Comparison of ENCODE assay signal across 33 cellular contexts in the genomic region with DNA sequence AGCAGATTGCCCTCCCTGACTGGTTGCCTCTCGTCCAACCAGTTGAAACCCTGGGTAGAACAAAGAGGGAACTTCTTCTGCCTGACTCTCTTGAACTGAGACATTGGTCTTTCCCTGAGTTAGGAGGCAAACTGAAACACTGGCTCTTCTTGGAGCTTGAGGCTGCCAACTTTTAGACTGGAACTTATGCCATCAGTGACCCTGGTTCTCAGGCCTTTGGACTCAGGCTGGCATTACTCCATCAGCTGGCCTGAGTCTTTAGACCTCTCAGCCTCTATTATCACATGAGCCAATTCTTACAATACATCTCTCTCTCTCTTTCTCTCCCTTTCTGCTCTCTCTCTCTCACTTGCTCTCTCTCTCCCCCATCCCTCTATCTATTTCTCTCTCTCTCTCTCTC.
"Had no signal": no experiment of that assay in that cellular context is flagged by ENCODE, and none has a peak within 500 bp of the region (broad histone marks: within the 10 kb centered on the region; RNA-seq: fewer than 3 reads in every experiment).

No MANE protein-coding gene starts in this region.

- DNase-seq: activated B cell treated with CpG ODN at 0.5 μM for 24 hours; activated CD4-positive, alpha-beta T cell treated with anti-CD3 and anti-CD28 coated beads for 48 hours; activated CD4-positive, alpha-beta T cell treated with anti-CD3 and anti-CD28 coated beads, Interleukin-2, amount 50 U/mL, for 1 hour; activated CD4-positive, alpha-beta T cell treated with anti-CD3 and anti-CD28 coated beads, Interleukin-2, amount 50 U/mL, for 48 hours; activated CD8-positive, alpha-beta memory T cell treated with anti-CD3 and anti-CD28 coated beads for 24 hours; activated CD8-positive, alpha-beta T cell treated with anti-CD3 and anti-CD28 coated beads for 36 hours; activated gamma-delta T cell; activated naive CD4-positive, alpha-beta T cell; activated naive CD4-positive, alpha-beta T cell treated with anti-CD3 and anti-CD28 coated beads, Interleukin-2, amount 10 ng/mL, durations not matched to agents 7 days and 5 days; activated naive CD8-positive, alpha-beta T cell treated with anti-CD3 and anti-CD28 coated beads, Interleukin-2, amount 10 ng/mL, durations not matched to agents 7 days and 5 days; activated T-cell treated with anti-CD3 and anti-CD28 coated beads, Interleukin-2, amount 50 U/mL, for 1 hour; activated T-cell treated with anti-CD3 and anti-CD28 coated beads, Interleukin-2, amount 50 U/mL, for 48 hours; amygdala; central memory CD4-positive, alpha-beta T cell; dorsolateral prefrontal cortex; effector memory CD4-positive, alpha-beta T cell; endodermal cell; erythroblast; foreskin keratinocyte; gastrocnemius medialis; glutamatergic neuron; heart left ventricle; T-helper 1 cell; T-helper 17 cell; T1000; WERI-Rb-1 had no signal

- H3K27ac ChIP-seq: ascending aorta, cardiac muscle cell, coronary artery, dorsolateral prefrontal cortex, esophagus muscularis mucosa, foreskin keratinocyte, heart left ventricle, WERI-Rb-1 had no signal

- H3K4me1 ChIP-seq: ascending aorta, breast epithelium, esophagus muscularis mucosa, gastrocnemius medialis had no signal

- H3K27me3 ChIP-seq: ascending aorta, breast epithelium, cardiac muscle cell, dorsolateral prefrontal cortex, esophagus muscularis mucosa, foreskin keratinocyte, gastrocnemius medialis, heart left ventricle had no signal

- ATAC-seq: activated CD4-positive, CD25-positive, alpha-beta regulatory T cell treated with anti-CD3 and anti-CD28 coated beads, Interleukin-2, amount 50 U/mL, for 24 hours; activated CD8-positive, alpha-beta T cell treated with anti-CD3 and anti-CD28 coated beads for 36 hours; activated naive CD4-positive, alpha-beta T cell treated with anti-CD3 and anti-CD28 coated beads, Interleukin-2, amount 50 U/mL, for 72 hours; foreskin keratinocyte; gastrocnemius medialis; heart left ventricle; T-helper 17 cell had no signal

- H3K9me3 ChIP-seq: breast epithelium, esophagus muscularis mucosa, gastrocnemius medialis had no signal

- H3K36me3 ChIP-seq: ascending aorta, breast epithelium, cardiac muscle cell, esophagus muscularis mucosa, gastrocnemius medialis, heart left ventricle, WERI-Rb-1 had no signal

- H3K4me3 ChIP-seq: ascending aorta, breast epithelium, cardiac muscle cell, coronary artery, dorsolateral prefrontal cortex, esophagus muscularis mucosa, gastrocnemius medialis, heart left ventricle had no signal
